In genomic region chr7:139772837-139773236, GRCh38 we compare ENCODE assay signal across 18 cellular contexts. TPM values are rescaled to one million over a fixed set of nuclear protein-coding genes. Genes with fewer than 3 reads are reported as not detected.
A peak's percentile ranks its signal among the peaks of the same experiment; 100 is the strongest.
DNase-seq lines count a peak whose midpoint lies in the region; ATAC-seq, FAIRE-seq and TF ChIP-seq lines count a peak whose summit lies in the region.
"Had no signal": no experiment of that assay in that cellular context is flagged by ENCODE, and none has a peak within 500 bp of the region (broad histone marks: within the 10 kb centered on the region; RNA-seq: fewer than 3 reads in every experiment).

No MANE protein-coding gene starts in this region.

- H3K36me3 Mint-ChIP-seq in T-helper 17 cell (ENCODE audit: low read depth) (peaks cover 5% of the 10 kb centered on the region), naive B cell (no peaks in the 10 kb centered on the region)

- CTCF ChIA-PET in A549 (lab: Yijun Ruan, JAX), result interaction anchor here (0.9 to 5.9 kb wide), 6 partner anchors 9 to 274 kb away, joined by 3 to 36 read pairs (median 5); no protein-coding TSS in a partner anchor

- H3K4me3 Mint-ChIP-seq in T-helper 17 cell, result no peak overlapping the region
- peak overlapping the region in 1 of 8 donors; percentile 99 for H3K4me3 Mint-ChIP-seq in naive B cell

- POLR2A ChIA-PET in A549 (lab: Yijun Ruan, JAX), result interaction anchor here (0.6 kb wide), 1 partner anchor 71 kb away, joined by 3 read pairs; no protein-coding TSS in a partner anchor

- TF ChIP-seq EP300 in A549 (IDR thresholded peaks at IDR 0.05), result no peak

- 83% methylated on average over 5 of the region's 5 CpGs for WGBS in A549 (ENCODE audit: missing lambda C conversion rate)

- H3K27ac ChIP-seq in A549, result peak overlapping the region; percentile 97 to 100; a peak in 5 of 6 replicates

- TF ChIP-seq POLR2A in A549 (IDR thresholded peaks at IDR 0.05; ENCODE audit: low read length) (no peak), GM12891 (IDR thresholded peaks at IDR 0.05; ENCODE audit: low read depth, low read length) (no peak)

- no peaks in the 10 kb centered on the region for H3K9me3 Mint-ChIP-seq in naive B cell
- H3K9me3 Mint-ChIP-seq: activated naive CD4-positive, alpha-beta T cell treated with anti-CD3 and anti-CD28 coated beads, Interleukin-2, amount 50 U/mL, for 72 hours had no signal

- DNase-seq in A549 (ENCODE audit: low read depth in 1 of 2, low spot score in 1 of 2) (no peak), GM12891 (ENCODE audit: insufficient read length, low spot score) (no peak), T-helper 17 cell (no peak), naive B cell (peak; percentile 14), NCI-H524 (lab: John Stamatoyannopoulos, UW) (no peak), occipital lobe (lab: John Stamatoyannopoulos, UW) (no peak)
- DNase-seq: activated CD4-positive, CD25-positive, alpha-beta regulatory T cell; activated CD8-positive, alpha-beta memory T cell treated with anti-CD3 and anti-CD28 coated beads, Interleukin-2, amount 50 U/mL, for 4 hours; NCI-H1105 treated with DMSO at 0.1 percent for 48 hours; NCI-H446 had no signal

- H3K27me3 Mint-ChIP-seq in T-helper 17 cell, result no peaks in the 10 kb centered on the region
- H3K27me3 Mint-ChIP-seq in naive B cell, result no peaks in the 10 kb centered on the region

- no peak for FAIRE-seq in A549 (lab: Jason Lieb, UNC)
- peak; percentile 70 for FAIRE-seq in GM12891 (lab: Jason Lieb, UNC)
- FAIRE-seq: bronchial epithelial cell, keratinocyte, pancreas had no signal

- peaks cover 55% of the 10 kb centered on the region for H3K4me1 ChIP-seq in A549

- TF ChIP-seq CTCF in A549 (IDR thresholded peaks at IDR 0.05), result no peak

- TF ChIP-seq RAD21 in A549 (conservative IDR thresholded peaks at IDR 0.05 in 1 of 2, IDR thresholded peaks at IDR 0.05 in 1 of 2), result no peak

- ATAC-seq in A549 (no peak), T-helper 17 cell (no peak), naive B cell (ENCODE audit: low read depth in 2 of 2) (peak; percentile 10), GM19452 (IDR thresholded peaks at IDR 0.05; ENCODE audit: unreplicated experiment) (no peak), GM19463 (IDR thresholded peaks at IDR 0.05; ENCODE audit: unreplicated experiment) (no peak)

- peaks cover 60% of the 10 kb centered on the region for H3K4me1 Mint-ChIP-seq in T-helper 17 cell
- peaks cover 37 to 44% (median 42%) of the 10 kb centered on the region in 3 donors for H3K4me1 Mint-ChIP-seq in naive B cell

- no peak overlapping the region for H3K4me3 ChIP-seq in A549
- H3K4me3 ChIP-seq: pancreas, skin epidermis, vagina had no signal

- H3K27ac Mint-ChIP-seq in T-helper 17 cell (peak overlapping the region; percentile 99), naive B cell (peak overlapping the region in 3 of 6 donors; percentile 12 to 45 (median 20))

- H3K4me2 ChIP-seq in A549, result peak overlapping the region; percentile 96

- H3K9me3 ChIP-seq in A549 (no peaks in the 10 kb centered on the region), T-helper 17 cell (ENCODE audit: control insufficient read depth, low read length, poor library complexity, severe bottlenecking) (no peaks in the 10 kb centered on the region)
- H3K9me3 ChIP-seq: pancreas, vagina had no signal

TF ChIP-seq in A549, 52 proteins besides CTCF, POLR2A, EP300 and RAD21 (continues in another document):
- TF ChIP-seq CBX8 (IDR thresholded peaks at IDR 0.05) (no peak), SMC3 (IDR thresholded peaks at IDR 0.05) (no peak), ESRRA (IDR thresholded peaks at IDR 0.05; ENCODE audit: borderline replicate concordance, low read length) (no peak), TFCP2L1 (CRISPR knock-in tag; IDR thresholded peaks at IDR 0.05) (no peak), HEYL (CRISPR knock-in tag; IDR thresholded peaks at IDR 0.05) (no peak), FOSL2 (IDR thresholded peaks at IDR 0.05) (no peak), FOSL2 (CRISPR knock-in tag; IDR thresholded peaks at IDR 0.05) (no peak), TP53 (CRISPR knock-in tag; IDR thresholded peaks at IDR 0.05) (no peak), NR3C1 (IDR thresholded peaks at IDR 0.05) (no peak), ELK1 (IDR thresholded peaks at IDR 0.05; ENCODE audit: low read depth, low read length) (no peak), MAFK (IDR thresholded peaks at IDR 0.05; ENCODE audit: partially characterized antibody) (no peak), ZC3H11A (IDR thresholded peaks at IDR 0.05) (no peak), CEBPB (IDR thresholded peaks at IDR 0.05) (no peak), BHLHE40 (IDR thresholded peaks at IDR 0.05; ENCODE audit: low read depth, low read length) (no peak), CBX2 (IDR thresholded peaks at IDR 0.05; ENCODE audit: borderline replicate concordance, low read depth) (no peak)

TF ChIP-seq in GM12891, 5 proteins besides CTCF, POLR2A, EP300 and RAD21:
- TF ChIP-seq SPI1 (IDR thresholded peaks at IDR 0.05; ENCODE audit: low read depth, low read length) (peak; percentile 74), PAX5 (IDR thresholded peaks at IDR 0.05; ENCODE audit: insufficient read depth, low read length, severe bottlenecking) (no peak)

RNA-seq across cellular contexts. Expression of gene HIPK2, which starts 5.0 kb away (rescaled TPM):
- polyA plus RNA-seq in A549 (2011; rRNA removed), result 12.1 and 16.3 TPM in 2 replicates
- 10.1 and 13.5 TPM in 2 replicates for polyA plus RNA-seq in A549 (2012; cell fraction: cytosol; rRNA removed)
- polyA plus RNA-seq in A549 (2012; cell fraction: nucleus; rRNA removed), result 9.9 and 11.2 TPM in 2 replicates
- 10.5 to 13.1 TPM (median 11.3 TPM) in 3 replicates for polyA plus RNA-seq in A549 (2017; fragmentation: RNase III; extraction: RNeasy Plus Mini Kit Qiagen cat#74134 plus additional on column Dnase treatment)
- polyA minus RNA-seq in A549 (2011; rRNA and poly(A)+ RNA removed), result 32.7 and 34.1 TPM in 2 replicates
- 14.2 TPM for polyA plus RNA-seq in GM12891 (2012; ENCODE audit: low read depth, missing spikeins)
- total RNA-seq in T-helper 17 cell, result 10 to 100 TPM; 36.9 to 42.9 TPM
- 1 to 10 TPM in 2 of 6 donors, under 1 TPM in 4; 0.54 to 1.1 (median 0.79) TPM for polyA plus RNA-seq in naive B cell (ENCODE audit: low read depth in 6 of 6)
- 12.0 TPM for total RNA-seq in occipital lobe

RNA-seq across cellular contexts. Expression of gene TBXAS1, which starts 56.2 kb away (rescaled TPM):
- polyA plus RNA-seq in A549 (2011; rRNA removed) (11.6 and 13.8 TPM in 2 replicates), A549 (2017; fragmentation: RNase III; extraction: RNeasy Plus Mini Kit Qiagen cat#74134 plus additional on column Dnase treatment) (8.5 to 8.8 TPM (median 8.8 TPM) in 3 replicates), naive B cell (ENCODE audit: low read depth in 6 of 6) (1 to 10 TPM in 5 of 6 donors, under 1 TPM in 1; 0.57 to 4.2 (median 2.5) TPM)
- polyA plus RNA-seq in A549 (2012; cell fraction: cytosol; rRNA removed), result 6.3 and 6.9 TPM in 2 replicates
- polyA plus RNA-seq in A549 (2012; cell fraction: nucleus; rRNA removed), result 8.8 and 11.8 TPM in 2 replicates
- 9.2 and 15.5 TPM in 2 replicates for polyA minus RNA-seq in A549 (2011; rRNA and poly(A)+ RNA removed)
- 16.5 TPM for polyA plus RNA-seq in GM12891 (2012; ENCODE audit: low read depth, missing spikeins)
- total RNA-seq in T-helper 17 cell (10 to 100 TPM; 19.6 to 20.9 TPM), occipital lobe (3.4 TPM)

Comparison
In these comparisons a context has a peak if more than half of its experiments do, and no peak if none do; other contexts are left out.
1. ATAC-seq: peak in naive B cell (2 of 2); none in A549 (0 of 2), T-helper 17 cell (single experiment), GM19452 (single experiment) and GM19463 (single experiment).